8 cellular contexts compared by ENCODE assay signal in the genomic region with DNA sequence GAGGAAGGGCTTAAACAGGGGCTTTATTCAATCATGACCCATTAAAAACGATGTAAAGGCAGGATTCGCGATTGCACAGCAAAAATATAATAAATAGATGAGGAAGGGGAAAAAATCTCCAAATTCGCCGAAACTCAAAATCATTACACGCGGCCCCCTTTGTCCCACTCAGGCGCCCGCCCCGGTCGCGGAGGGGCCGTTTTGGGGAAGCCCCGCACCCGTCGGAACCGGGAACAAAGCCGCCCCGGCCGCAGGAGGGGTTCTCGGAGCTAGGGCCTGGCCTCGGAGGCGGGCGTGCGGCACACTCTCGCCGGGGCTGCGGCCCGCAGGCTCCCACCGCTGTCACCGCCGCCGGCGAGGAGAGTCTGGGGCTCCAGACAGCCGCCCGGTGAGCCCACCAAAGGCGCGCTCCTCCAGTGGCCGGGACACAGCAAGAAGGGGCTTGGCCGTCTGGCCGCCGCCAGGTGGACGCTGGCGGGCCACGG. TPM values are rescaled to one million over a fixed set of nuclear protein-coding genes. Genes with fewer than 3 reads are reported as not detected.
DNase-seq lines count a peak whose midpoint lies in the region; ATAC-seq lines count a peak whose summit lies in the region.

No MANE protein-coding gene starts in this region.

- H3K4me3 ChIP-seq in effector memory CD4-positive, alpha-beta T cell (ENCODE audit: insufficient read depth, low read depth, low read length, poor library complexity, severe bottlenecking): peak overlapping the region; percentile 81
- peak overlapping the region; percentile 81 to 85 for H3K4me3 ChIP-seq in muscle layer of duodenum (ENCODE audit: low read depth in 1 of 2, low read length in 2 of 2)

- ATAC-seq in GM19328 (IDR thresholded peaks at IDR 0.05; ENCODE audit: unreplicated experiment) (peak; percentile 5), HG03469 (IDR thresholded peaks at IDR 0.05; ENCODE audit: unreplicated experiment) (peak; percentile 2)

- H3K36me3 ChIP-seq in effector memory CD4-positive, alpha-beta T cell (ENCODE audit: control insufficient read depth, insufficient read depth, low read length): no peaks in the 10 kb centered on the region
- H3K36me3 ChIP-seq in muscle layer of duodenum (ENCODE audit: control insufficient read depth in 1 of 2, insufficient read depth in 2 of 2, low read length in 2 of 2): no peaks in the 10 kb centered on the region

- H3K9me3 ChIP-seq in effector memory CD4-positive, alpha-beta T cell (ENCODE audit: control insufficient read depth, low read length): no peaks in the 10 kb centered on the region
- no peaks in the 10 kb centered on the region for H3K9me3 ChIP-seq in muscle layer of duodenum (ENCODE audit: control insufficient read depth in 1 of 2, low read length in 2 of 2)

- H3K27ac ChIP-seq in effector memory CD4-positive, alpha-beta T cell (ENCODE audit: insufficient read depth, low read length, poor library complexity, severe bottlenecking): peak overlapping the region; percentile 72
- H3K27ac ChIP-seq in muscle layer of duodenum (ENCODE audit: low read length) (peak overlapping the region; percentile 76), substantia nigra (ENCODE audit: low read depth, low read length, poor library complexity, severe bottlenecking) (peak overlapping the region; percentile 76)

- H3K27me3 ChIP-seq in effector memory CD4-positive, alpha-beta T cell (replicated peaks; ENCODE audit: control insufficient read depth, insufficient read depth, low read length, poor library complexity, severe bottlenecking): no peaks in the 10 kb centered on the region
- H3K27me3 ChIP-seq in muscle layer of duodenum (ENCODE audit: low read depth, low read length): no peaks in the 10 kb centered on the region

- DNase-seq in Ammon's horn (ENCODE audit: low spot score) (peak; percentile 15), substantia nigra (lab: John Stamatoyannopoulos, UW) (peak in 15 of 49 donors; percentile 20 to 71 (median 51)), mesenteric fat pad (ENCODE audit: low spot score) (no peak)
- DNase-seq in activated CD4-positive, alpha-beta T cell treated with anti-CD3 and anti-CD28 coated beads for 1 hour: peak; percentile 12
- DNase-seq in effector memory CD4-positive, alpha-beta T cell: peak; percentile 9 to 29 (median 10)

- H3K4me1 ChIP-seq in effector memory CD4-positive, alpha-beta T cell (ENCODE audit: control insufficient read depth, insufficient read depth, low read length, poor library complexity, severe bottlenecking): no peaks in the 10 kb centered on the region
- H3K4me1 ChIP-seq in muscle layer of duodenum (ENCODE audit: control insufficient read depth in 1 of 2, insufficient read depth in 2 of 2, low read length in 2 of 2): peaks cover 3 to 4% of the 10 kb centered on the region in 2 donors

RNA-seq across cellular contexts. Expression of a gene that starts 0.5 kb away (rescaled TPM):
- total RNA-seq in mesenteric fat pad: 6.8 TPM

RNA-seq across cellular contexts. Expression of a gene that starts 53.7 kb away (rescaled TPM):
- 53.5 TPM for total RNA-seq in mesenteric fat pad
